In the genomic region with DNA sequence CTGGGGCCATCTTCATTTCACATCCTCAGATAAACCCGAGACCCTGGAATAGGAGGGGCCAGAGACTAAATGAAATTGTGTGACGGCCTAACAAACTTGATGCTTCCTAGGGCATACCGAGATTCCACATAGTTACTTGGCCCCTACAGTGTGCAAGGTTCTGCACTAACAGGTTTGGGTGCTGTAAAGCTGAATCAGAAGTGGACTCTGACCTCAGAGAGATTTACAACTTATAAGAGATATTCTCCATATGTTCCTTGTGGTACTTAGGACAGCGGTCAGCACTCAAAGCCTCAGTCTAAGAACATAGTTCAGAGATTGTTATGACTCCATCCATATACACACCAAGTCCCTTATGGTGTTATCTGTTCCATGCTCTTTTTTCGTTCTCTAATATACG, we compare ENCODE assay signal across 10 cellular contexts. TPM values are rescaled to one million over a fixed set of nuclear protein-coding genes. Genes with fewer than 3 reads are reported as not detected.
DNase-seq lines count a peak whose midpoint lies in the region; ATAC-seq and TF ChIP-seq lines count a peak whose summit lies in the region.
"Had no signal": no experiment of that assay in that cellular context is flagged by ENCODE, and none has a peak within 500 bp of the region (broad histone marks: within the 10 kb centered on the region; RNA-seq: fewer than 3 reads in every experiment).

No MANE protein-coding gene starts in this region.

- H3K27me3 ChIP-seq in CD4-positive, CD25-positive, alpha-beta regulatory T cell (ENCODE audit: control insufficient read depth, insufficient read depth, low read length), result peaks cover 7% of the 10 kb centered on the region

- H3K36me3 Mint-ChIP-seq in CD4-positive, CD25-positive, alpha-beta regulatory T cell, result no peaks in the 10 kb centered on the region
- H3K36me3 Mint-ChIP-seq in mesothelial cell of epicardium, result no peaks in the 10 kb centered on the region

- H3K27ac ChIP-seq in CD4-positive, CD25-positive, alpha-beta regulatory T cell (ENCODE audit: insufficient read depth, low read length, poor library complexity, severe bottlenecking), result no peak overlapping the region

- peaks cover 0 to 1% (median 0%) of the 10 kb centered on the region in 7 donors for H3K9me3 Mint-ChIP-seq in CD4-positive, CD25-positive, alpha-beta regulatory T cell
- H3K9me3 Mint-ChIP-seq in mesothelial cell of epicardium, result no peaks in the 10 kb centered on the region

- no peak for DNase-seq in CD4-positive, CD25-positive, alpha-beta regulatory T cell
- DNase-seq in HT-29 (ENCODE audit: low spot score), result peak; percentile 85
- peak; percentile 40 for DNase-seq in cerebellar cortex (ENCODE audit: low spot score)
- DNase-seq in mesothelial cell of epicardium (ENCODE audit: low spot score in 2 of 2, unreplicated experiment in 2 of 2), result no peak
- no peak for DNase-seq in inferior parietal cortex (ENCODE audit: extremely low spot score)
- DNase-seq in anterior cingulate cortex (lab: John Stamatoyannopoulos, UW), result no peak
- DNase-seq: NCI-H187 treated with DMSO at 0.1 percent for 48 hours had no signal

- H3K4me1 Mint-ChIP-seq in CD4-positive, CD25-positive, alpha-beta regulatory T cell, result peaks cover 10 to 32% (median 19%) of the 10 kb centered on the region in 4 donors
- H3K4me1 Mint-ChIP-seq in mesothelial cell of epicardium, result peaks cover 10% of the 10 kb centered on the region

- no peak for ATAC-seq in CD4-positive, CD25-positive, alpha-beta regulatory T cell (ENCODE audit: low read depth in 2 of 2)
- ATAC-seq in HG03175 (IDR thresholded peaks at IDR 0.05; ENCODE audit: unreplicated experiment), result no peak
- no peak for ATAC-seq in HG03025 (IDR thresholded peaks at IDR 0.05; ENCODE audit: low FRiP score, unreplicated experiment)
- ATAC-seq: GM12878 had no signal

- no peaks in the 10 kb centered on the region for H3K36me3 ChIP-seq in CD4-positive, CD25-positive, alpha-beta regulatory T cell (ENCODE audit: control insufficient read depth, insufficient read depth, low read length)

- peak overlapping the region in 1 of 3 donors; percentile 73 for H3K27ac Mint-ChIP-seq in CD4-positive, CD25-positive, alpha-beta regulatory T cell
- H3K27ac Mint-ChIP-seq in mesothelial cell of epicardium, result no peak overlapping the region

- TF ChIP-seq CTCF in mesothelial cell of epicardium (IDR thresholded peaks at IDR 0.05; ENCODE audit: unreplicated experiment), result no peak

- no peaks in the 10 kb centered on the region for H3K9me3 ChIP-seq in CD4-positive, CD25-positive, alpha-beta regulatory T cell (ENCODE audit: control insufficient read depth in 2 of 2, low read length in 2 of 2)

- peaks cover 13% of the 10 kb centered on the region for H3K27me3 Mint-ChIP-seq in CD4-positive, CD25-positive, alpha-beta regulatory T cell
- peaks cover 15% of the 10 kb centered on the region for H3K27me3 Mint-ChIP-seq in mesothelial cell of epicardium (ENCODE audit: low read depth)

- H3K4me3 ChIP-seq in CD4-positive, CD25-positive, alpha-beta regulatory T cell (ENCODE audit: low read depth, low read length), result no peak overlapping the region
- H3K4me3 ChIP-seq: GM12878 had no signal

- peaks cover 14% of the 10 kb centered on the region for H3K4me1 ChIP-seq in CD4-positive, CD25-positive, alpha-beta regulatory T cell (ENCODE audit: control insufficient read depth, insufficient read depth, low read length, poor library complexity, severe bottlenecking)

- H3K4me3 Mint-ChIP-seq in CD4-positive, CD25-positive, alpha-beta regulatory T cell, result peak overlapping the region in 3 of 4 donors; percentile 70 to 82 (median 75)
- H3K4me3 Mint-ChIP-seq in mesothelial cell of epicardium, result peak overlapping the region; percentile 54

RNA-seq across cellular contexts. Expression of a gene that starts 55.1 kb away (rescaled TPM):
- total RNA-seq in CD4-positive, CD25-positive, alpha-beta regulatory T cell, result 85.5 TPM
- 10 to 100 TPM; 22.3 to 41.2 (median 28.2) TPM for polyA plus RNA-seq in CD4-positive, CD25-positive, alpha-beta regulatory T cell
- total RNA-seq in HT-29 (2014; rRNA removed; shearing (Covaris generic)), result 1.6 and 3.0 TPM in 2 replicates
- total RNA-seq in mesothelial cell of epicardium, result 39.6 to 43.2 TPM (median 41.9 TPM) in 3 replicates

Comparison
In these comparisons a context has a peak if more than half of its experiments do, and no peak if none do; other contexts are left out.
1. DNase-seq: peak in HT-29 (single experiment) and cerebellar cortex (single experiment); none in CD4-positive, CD25-positive, alpha-beta regulatory T cell (0 of 3), mesothelial cell of epicardium (0 of 2), inferior parietal cortex (single experiment) and anterior cingulate cortex (0 of 58).
2. RNA of a gene that starts 55.1 kb away (total RNA-seq): 85.5 TPM in CD4-positive, CD25-positive, alpha-beta regulatory T cell (single experiment) and 39.6 to 43.2 TPM in mesothelial cell of epicardium; 1.6 to 3.0 TPM in HT-29; every median in the first group is over 10 times any median in the second.